ENCODE assay signal across 8 cellular contexts in the genomic region with DNA sequence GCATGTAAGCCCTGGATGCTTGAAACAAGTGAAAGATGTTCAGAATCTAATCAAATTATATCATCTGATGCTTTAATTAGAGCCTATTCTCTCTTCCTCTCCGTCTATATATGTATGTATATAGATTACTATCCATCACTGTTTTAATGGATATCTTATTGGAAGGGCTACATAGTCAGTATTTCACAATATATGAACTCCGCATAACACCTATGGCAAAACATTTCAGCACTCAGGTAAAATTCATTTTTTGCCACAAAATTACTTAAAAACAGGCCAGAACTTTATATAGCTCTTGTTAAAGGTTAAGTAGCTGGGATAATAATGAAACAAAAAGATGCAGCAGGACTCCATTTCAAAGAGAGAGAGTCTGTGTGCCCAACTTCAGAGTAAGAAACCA. TPM values are rescaled to one million over a fixed set of nuclear protein-coding genes. Genes with fewer than 3 reads are reported as not detected.
A peak's percentile ranks its signal among the peaks of the same experiment; 100 is the strongest.
DNase-seq lines count a peak whose midpoint lies in the region; ATAC-seq and TF ChIP-seq lines count a peak whose summit lies in the region.

No MANE protein-coding gene starts in this region.

- peaks cover 18% of the 10 kb centered on the region for H3K36me3 Mint-ChIP-seq in activated T-helper 2 cell treated with anti-CD3 and anti-CD28 coated beads, Interferon-gamma antibody, Interleukin-2, Interleukin-4, amounts not matched to agents 10 μg/mL and 5 μg/mL and 100 μg/mL, durations not matched to agents 14 hours and 24 hours and 36 hours (ENCODE audit: low read depth)
- peaks cover 8% of the 10 kb centered on the region for H3K36me3 Mint-ChIP-seq in neural progenitor cell

- peaks cover 13% of the 10 kb centered on the region for H3K4me1 ChIP-seq in ACC112 (ENCODE audit: control insufficient read depth, insufficient read depth, low read length, unreplicated experiment)
- peaks cover 29% of the 10 kb centered on the region for H3K4me1 ChIP-seq in DOHH2 (ENCODE audit: control insufficient read depth, low read length)
- H3K4me1 ChIP-seq in neural progenitor cell: peaks cover 19% of the 10 kb centered on the region

- intact Hi-C loops in activated T-helper 2 cell treated with anti-CD3 and anti-CD28 coated beads, Interferon-gamma antibody, Interleukin-2, Interleukin-4, amounts not matched to agents 10 μg/mL and 5 μg/mL and 100 μg/mL, durations not matched to agents 14 hours and 24 hours and 36 hours (cut with micrococcal nuclease): no loop called here

- H3F3A ChIP-seq in DOHH2 (ENCODE audit: control insufficient read depth, insufficient read depth): 0 out of 2 replicates have a peak, but pooled peaks cover 2% of the 10 kb centered on the region
- peaks cover 32% of the 10 kb centered on the region for H3F3A ChIP-seq in neural progenitor cell (ENCODE audit: low read depth)

- H3K9ac ChIP-seq in neural progenitor cell: no peak overlapping the region

- no peak for TF ChIP-seq CTCF in DOHH2 (IDR thresholded peaks at IDR 0.05; ENCODE audit: low read depth, low read length, poor library complexity, severe bottlenecking)
- TF ChIP-seq CTCF in neural progenitor cell (IDR thresholded peaks at IDR 0.05): no peak

- H3K9me2 ChIP-seq in DOHH2 (replicated peaks; ENCODE audit: control insufficient read depth, low read length): no peaks in the 10 kb centered on the region

- ATAC-seq in GM21529 (IDR thresholded peaks at IDR 0.05; ENCODE audit: unreplicated experiment) (no peak), HG03571 (IDR thresholded peaks at IDR 0.05; ENCODE audit: unreplicated experiment) (no peak)

- H3K4me1 Mint-ChIP-seq in activated T-helper 2 cell treated with anti-CD3 and anti-CD28 coated beads, Interferon-gamma antibody, Interleukin-2, Interleukin-4, amounts not matched to agents 10 μg/mL and 5 μg/mL and 100 μg/mL, durations not matched to agents 14 hours and 24 hours and 36 hours (ENCODE audit: low read depth): peaks cover 29% of the 10 kb centered on the region
- peaks cover 27% of the 10 kb centered on the region for H3K4me1 Mint-ChIP-seq in neural progenitor cell

- H3K4me3 ChIP-seq in ACC112 (ENCODE audit: low read depth, low read length) (peak overlapping the region; percentile 82; the same call in 1 of the 2 replicates), DOHH2 (ENCODE audit: low read length) (peak overlapping the region; percentile 93), neural progenitor cell (no peak overlapping the region)

- H3K27ac Mint-ChIP-seq in activated T-helper 2 cell treated with anti-CD3 and anti-CD28 coated beads, Interferon-gamma antibody, Interleukin-2, Interleukin-4, amounts not matched to agents 10 μg/mL and 5 μg/mL and 100 μg/mL, durations not matched to agents 14 hours and 24 hours and 36 hours: peak overlapping the region; percentile 61
- no peak overlapping the region for H3K27ac Mint-ChIP-seq in neural progenitor cell

- H2AFZ ChIP-seq in ACC112 (ENCODE audit: low read length, unreplicated experiment): peak overlapping the region; percentile 21
- H2AFZ ChIP-seq in neural progenitor cell (replicated peaks): no peak overlapping the region

- H3K79me2 ChIP-seq in ACC112 (ENCODE audit: control insufficient read depth, insufficient read depth, low read length, unreplicated experiment): peaks cover 28% of the 10 kb centered on the region
- H3K79me2 ChIP-seq in DOHH2 (ENCODE audit: control insufficient read depth, low read length): peaks cover 29% of the 10 kb centered on the region
- H3K79me2 ChIP-seq in neural progenitor cell (ENCODE audit: low read depth): peaks cover 32% of the 10 kb centered on the region

- no peak for DNase-seq in activated T-helper 2 cell treated with anti-CD3 and anti-CD28 coated beads, Interferon-gamma antibody, Interleukin-2, Interleukin-4, amounts not matched to agents 10 μg/mL and 5 μg/mL and 100 μg/mL, durations not matched to agents 14 hours and 24 hours and 36 hours (ENCODE audit: low spot score)
- DNase-seq in neural progenitor cell (ENCODE audit: low spot score) (no peak), caudate nucleus (lab: John Stamatoyannopoulos, UW) (no peak), COLO668 (lab: John Stamatoyannopoulos, UW; ENCODE audit: unreplicated experiment) (no peak)

- H3K9me3 ChIP-seq in DOHH2 (ENCODE audit: control insufficient read depth, insufficient read depth, low read length) (no peaks in the 10 kb centered on the region), neural progenitor cell (ENCODE audit: low read depth) (no peaks in the 10 kb centered on the region)

- no peaks in the 10 kb centered on the region for H3K9me3 Mint-ChIP-seq in activated T-helper 2 cell treated with anti-CD3 and anti-CD28 coated beads, Interferon-gamma antibody, Interleukin-2, Interleukin-4, amounts not matched to agents 10 μg/mL and 5 μg/mL and 100 μg/mL, durations not matched to agents 14 hours and 24 hours and 36 hours
- H3K9me3 Mint-ChIP-seq in neural progenitor cell: no peaks in the 10 kb centered on the region

- peaks cover 6% of the 10 kb centered on the region for H3K27me3 Mint-ChIP-seq in activated T-helper 2 cell treated with anti-CD3 and anti-CD28 coated beads, Interferon-gamma antibody, Interleukin-2, Interleukin-4, amounts not matched to agents 10 μg/mL and 5 μg/mL and 100 μg/mL, durations not matched to agents 14 hours and 24 hours and 36 hours (ENCODE audit: low read depth)
- H3K27me3 Mint-ChIP-seq in neural progenitor cell (ENCODE audit: insufficient read depth, low read depth): no peaks in the 10 kb centered on the region

- H3K27me3 ChIP-seq in ACC112 (ENCODE audit: insufficient read depth, low read length): no peaks in the 10 kb centered on the region
- H3K27me3 ChIP-seq in DOHH2 (ENCODE audit: control insufficient read depth, low read length): no peaks in the 10 kb centered on the region
- H3K27me3 ChIP-seq in neural progenitor cell: no peaks in the 10 kb centered on the region

- H3K27ac ChIP-seq in ACC112 (ENCODE audit: low read depth, low read length) (no peak overlapping the region), DOHH2 (ENCODE audit: low read depth, low read length) (no peak overlapping the region), neural progenitor cell (peak overlapping the region; percentile 99), caudate nucleus (ENCODE audit: low read depth, low read length) (no peak overlapping the region)

- peak overlapping the region; percentile 92 for H3K4me3 Mint-ChIP-seq in activated T-helper 2 cell treated with anti-CD3 and anti-CD28 coated beads, Interferon-gamma antibody, Interleukin-2, Interleukin-4, amounts not matched to agents 10 μg/mL and 5 μg/mL and 100 μg/mL, durations not matched to agents 14 hours and 24 hours and 36 hours (ENCODE audit: low read depth)
- peak overlapping the region; percentile 22 for H3K4me3 Mint-ChIP-seq in neural progenitor cell

- H3K36me3 ChIP-seq in ACC112 (ENCODE audit: insufficient read depth, low read length) (no peaks in the 10 kb centered on the region), DOHH2 (ENCODE audit: control insufficient read depth, low read length) (peaks cover 29% of the 10 kb centered on the region), neural progenitor cell (peaks cover 7% of the 10 kb centered on the region)

- H3K4me2 ChIP-seq in DOHH2 (ENCODE audit: low read length) (peak overlapping the region; percentile 79), neural progenitor cell (no peak overlapping the region)

- peaks cover 6% of the 10 kb centered on the region; the same call in 1 of the 2 replicates for H4K20me1 ChIP-seq in DOHH2 (ENCODE audit: control insufficient read depth, insufficient read depth, low read depth, low read length)
- peaks cover 27% of the 10 kb centered on the region for H4K20me1 ChIP-seq in neural progenitor cell (ENCODE audit: low read depth)

RNA-seq across cellular contexts. Expression of a gene that starts 1.2 kb away (rescaled TPM):
- 1.7 and 2.0 TPM in 2 replicates for total RNA-seq in activated T-helper 2 cell treated with anti-CD3 and anti-CD28 coated beads, Interferon-gamma antibody, Interleukin-2, Interleukin-4, amounts not matched to agents 10 μg/mL and 5 μg/mL and 100 μg/mL, durations not matched to agents 14 hours and 24 hours and 36 hours
- total RNA-seq in neural progenitor cell (ENCODE audit: low replicate concordance): 3.0 and 4.4 TPM in 2 replicates

RNA-seq across cellular contexts. Expression of a gene that starts 1.4 kb away (rescaled TPM):
- total RNA-seq in activated T-helper 2 cell treated with anti-CD3 and anti-CD28 coated beads, Interferon-gamma antibody, Interleukin-2, Interleukin-4, amounts not matched to agents 10 μg/mL and 5 μg/mL and 100 μg/mL, durations not matched to agents 14 hours and 24 hours and 36 hours: 65.8 and 67.8 TPM in 2 replicates
- total RNA-seq in neural progenitor cell (ENCODE audit: low replicate concordance): 120 and 135 TPM in 2 replicates

RNA-seq across cellular contexts. Expression of a gene that starts 26.1 kb away (rescaled TPM):
- 3.2 and 6.6 TPM in 2 replicates for total RNA-seq in activated T-helper 2 cell treated with anti-CD3 and anti-CD28 coated beads, Interferon-gamma antibody, Interleukin-2, Interleukin-4, amounts not matched to agents 10 μg/mL and 5 μg/mL and 100 μg/mL, durations not matched to agents 14 hours and 24 hours and 36 hours
- 28.1 and 47.0 TPM in 2 replicates for total RNA-seq in neural progenitor cell (ENCODE audit: low replicate concordance)

RNA-seq across cellular contexts. Expression of a gene that starts 27.9 kb away (rescaled TPM):
- 28.7 and 29.3 TPM in 2 replicates for total RNA-seq in activated T-helper 2 cell treated with anti-CD3 and anti-CD28 coated beads, Interferon-gamma antibody, Interleukin-2, Interleukin-4, amounts not matched to agents 10 μg/mL and 5 μg/mL and 100 μg/mL, durations not matched to agents 14 hours and 24 hours and 36 hours
- 5.9 and 26.2 TPM in 2 replicates for total RNA-seq in neural progenitor cell (ENCODE audit: low replicate concordance)
